30 cellular contexts compared by ENCODE assay signal in genomic region chr2:200528228-200528627, GRCh38. TPM values are rescaled to one million over a fixed set of nuclear protein-coding genes. Genes with fewer than 3 reads are reported as not detected.
DNase-seq lines count a peak whose midpoint lies in the region; ATAC-seq and TF ChIP-seq lines count a peak whose summit lies in the region.
"Had no signal": no experiment of that assay in that cellular context is flagged by ENCODE, and none has a peak within 500 bp of the region (broad histone marks: within the 10 kb centered on the region; RNA-seq: fewer than 3 reads in every experiment).

No MANE protein-coding gene starts in this region.

- no peak overlapping the region for H3K27ac Mint-ChIP-seq in T-helper 1 cell treated with Interleukin-12 subunit alpha and Interleukin-12 subunit beta and Interleukin-4 antibody, amounts not matched to agents 30 μg/mL and 1 μg/mL, for 36 hours
- peak overlapping the region in 1 of 2 donors; percentile 13 for H3K27ac Mint-ChIP-seq in natural killer cell treated with Interleukin-12 subunit alpha and Interleukin-12 subunit beta and Interleukin-15 and Interleukin-18, amount 100 ng/mL, for 72 hours
- no peak overlapping the region for H3K27ac Mint-ChIP-seq in natural killer cell
- H3K27ac Mint-ChIP-seq in activated T-helper 2 cell treated with anti-CD3 and anti-CD28 coated beads, Interferon-gamma antibody, Interleukin-2, Interleukin-4, amounts not matched to agents 10 μg/mL and 5 μg/mL and 100 μg/mL, durations not matched to agents 14 hours and 24 hours and 36 hours, result no peak overlapping the region
- no peak overlapping the region for H3K27ac Mint-ChIP-seq in CD14-positive monocyte
- H3K27ac Mint-ChIP-seq: activated T-cell treated with anti-CD3 and anti-CD28 coated beads, Interleukin-2, amount 50 U/mL, for 24 hours; CD4-positive, alpha-beta T cell; endodermal cell had no signal

- H3K27me3 Mint-ChIP-seq in T-helper 1 cell treated with Interleukin-12 subunit alpha and Interleukin-12 subunit beta and Interleukin-4 antibody, amounts not matched to agents 30 μg/mL and 1 μg/mL, for 36 hours (ENCODE audit: low read depth), result no peaks in the 10 kb centered on the region
- H3K27me3 Mint-ChIP-seq in natural killer cell treated with Interleukin-12 subunit alpha and Interleukin-12 subunit beta and Interleukin-15 and Interleukin-18, amount 100 ng/mL, for 72 hours, result peaks cover 4 to 8% of the 10 kb centered on the region in 2 donors
- H3K27me3 Mint-ChIP-seq in natural killer cell (ENCODE audit: low read depth in 2 of 2), result peaks cover 2 to 7% of the 10 kb centered on the region in 2 donors
- no peaks in the 10 kb centered on the region for H3K27me3 Mint-ChIP-seq in activated T-helper 2 cell treated with anti-CD3 and anti-CD28 coated beads, Interferon-gamma antibody, Interleukin-2, Interleukin-4, amounts not matched to agents 10 μg/mL and 5 μg/mL and 100 μg/mL, durations not matched to agents 14 hours and 24 hours and 36 hours (ENCODE audit: low read depth)
- peaks cover 0 to 4% (median 3%) of the 10 kb centered on the region in 3 donors for H3K27me3 Mint-ChIP-seq in CD14-positive monocyte (ENCODE audit: low read depth in 3 of 3)
- H3K27me3 Mint-ChIP-seq: activated T-cell treated with anti-CD3 and anti-CD28 coated beads, Interleukin-2, amount 50 U/mL, for 24 hours; CD4-positive, alpha-beta T cell had no signal

- TF ChIP-seq CTCF in natural killer cell (IDR thresholded peaks at IDR 0.05), result no peak
- no peak for TF ChIP-seq CTCF in CD14-positive monocyte (IDR thresholded peaks at IDR 0.05)

- intact Hi-C loops in natural killer cell (cut with micrococcal nuclease), result loop anchor here (5.0 kb wide), 1 partner anchor 334 kb away; the partner anchor contains the start of gene CLK1
- intact Hi-C loops in activated T-helper 2 cell treated with anti-CD3 and anti-CD28 coated beads, Interferon-gamma antibody, Interleukin-2, Interleukin-4, amounts not matched to agents 10 μg/mL and 5 μg/mL and 100 μg/mL, durations not matched to agents 14 hours and 24 hours and 36 hours (cut with micrococcal nuclease), result loop anchor here (5.0 kb wide), 2 partner anchors 221 to 284 kb away; partner anchors contain the start of genes BZW1 and SPATS2L
- intact Hi-C loops in CD14-positive monocyte (cut with micrococcal nuclease), result no loop called here

- H3K36me3 Mint-ChIP-seq in T-helper 1 cell treated with Interleukin-12 subunit alpha and Interleukin-12 subunit beta and Interleukin-4 antibody, amounts not matched to agents 30 μg/mL and 1 μg/mL, for 36 hours (ENCODE audit: low read depth), result peaks cover 14% of the 10 kb centered on the region
- no peaks in the 10 kb centered on the region for H3K36me3 Mint-ChIP-seq in natural killer cell treated with Interleukin-12 subunit alpha and Interleukin-12 subunit beta and Interleukin-15 and Interleukin-18, amount 100 ng/mL, for 72 hours
- H3K36me3 Mint-ChIP-seq in natural killer cell (no peaks in the 10 kb centered on the region), CD14-positive monocyte (peaks cover 4 to 7% of the 10 kb centered on the region in 2 donors)
- H3K36me3 Mint-ChIP-seq in activated T-helper 2 cell treated with anti-CD3 and anti-CD28 coated beads, Interferon-gamma antibody, Interleukin-2, Interleukin-4, amounts not matched to agents 10 μg/mL and 5 μg/mL and 100 μg/mL, durations not matched to agents 14 hours and 24 hours and 36 hours (ENCODE audit: low read depth), result peaks cover 18% of the 10 kb centered on the region

- peak overlapping the region; percentile 88 for H3K4me3 Mint-ChIP-seq in T-helper 1 cell treated with Interleukin-12 subunit alpha and Interleukin-12 subunit beta and Interleukin-4 antibody, amounts not matched to agents 30 μg/mL and 1 μg/mL, for 36 hours
- peak overlapping the region; percentile 99 for H3K4me3 Mint-ChIP-seq in natural killer cell treated with Interleukin-12 subunit alpha and Interleukin-12 subunit beta and Interleukin-15 and Interleukin-18, amount 100 ng/mL, for 72 hours
- H3K4me3 Mint-ChIP-seq in natural killer cell, result no peak overlapping the region
- H3K4me3 Mint-ChIP-seq in activated T-helper 2 cell treated with anti-CD3 and anti-CD28 coated beads, Interferon-gamma antibody, Interleukin-2, Interleukin-4, amounts not matched to agents 10 μg/mL and 5 μg/mL and 100 μg/mL, durations not matched to agents 14 hours and 24 hours and 36 hours (ENCODE audit: low read depth), result peak overlapping the region; percentile 98
- no peak overlapping the region for H3K4me3 Mint-ChIP-seq in CD14-positive monocyte
- H3K4me3 Mint-ChIP-seq: endodermal cell had no signal

- ATAC-seq in natural killer cell treated with Interleukin-12 subunit alpha and Interleukin-12 subunit beta and Interleukin-15 and Interleukin-18, amount 100 ng/mL, for 72 hours, result no peak
- no peak for ATAC-seq in natural killer cell
- no peak for ATAC-seq in HG02798 (IDR thresholded peaks at IDR 0.05; ENCODE audit: poor library complexity, unreplicated experiment)
- ATAC-seq: pancreas had no signal

- H3K9me3 Mint-ChIP-seq in T-helper 1 cell treated with Interleukin-12 subunit alpha and Interleukin-12 subunit beta and Interleukin-4 antibody, amounts not matched to agents 30 μg/mL and 1 μg/mL, for 36 hours, result no peaks in the 10 kb centered on the region
- H3K9me3 Mint-ChIP-seq in natural killer cell treated with Interleukin-12 subunit alpha and Interleukin-12 subunit beta and Interleukin-15 and Interleukin-18, amount 100 ng/mL, for 72 hours, result no peaks in the 10 kb centered on the region
- H3K9me3 Mint-ChIP-seq in natural killer cell (no peaks in the 10 kb centered on the region), CD14-positive monocyte (no peaks in the 10 kb centered on the region)
- H3K9me3 Mint-ChIP-seq in activated T-helper 2 cell treated with anti-CD3 and anti-CD28 coated beads, Interferon-gamma antibody, Interleukin-2, Interleukin-4, amounts not matched to agents 10 μg/mL and 5 μg/mL and 100 μg/mL, durations not matched to agents 14 hours and 24 hours and 36 hours, result no peaks in the 10 kb centered on the region
- H3K9me3 Mint-ChIP-seq: activated T-cell treated with anti-CD3 and anti-CD28 coated beads, Interleukin-2, amount 50 U/mL, for 24 hours; CD4-positive, alpha-beta T cell; endodermal cell had no signal

- H3K4me1 Mint-ChIP-seq in T-helper 1 cell treated with Interleukin-12 subunit alpha and Interleukin-12 subunit beta and Interleukin-4 antibody, amounts not matched to agents 30 μg/mL and 1 μg/mL, for 36 hours (ENCODE audit: low read depth), result peaks cover 34% of the 10 kb centered on the region
- peaks cover 13 to 34% of the 10 kb centered on the region in 2 donors for H3K4me1 Mint-ChIP-seq in natural killer cell treated with Interleukin-12 subunit alpha and Interleukin-12 subunit beta and Interleukin-15 and Interleukin-18, amount 100 ng/mL, for 72 hours (ENCODE audit: low read depth in 2 of 2)
- peaks cover 9 to 10% of the 10 kb centered on the region in 2 donors for H3K4me1 Mint-ChIP-seq in natural killer cell
- H3K4me1 Mint-ChIP-seq in activated T-helper 2 cell treated with anti-CD3 and anti-CD28 coated beads, Interferon-gamma antibody, Interleukin-2, Interleukin-4, amounts not matched to agents 10 μg/mL and 5 μg/mL and 100 μg/mL, durations not matched to agents 14 hours and 24 hours and 36 hours (ENCODE audit: low read depth), result peaks cover 28% of the 10 kb centered on the region
- peaks cover 21% of the 10 kb centered on the region for H3K4me1 Mint-ChIP-seq in CD14-positive monocyte

- DNase-seq in T-helper 1 cell, result no peak
- DNase-seq in natural killer cell treated with Interleukin-12 subunit alpha and Interleukin-12 subunit beta and Interleukin-15 and Interleukin-18, amount 100 ng/mL, for 72 hours (ENCODE audit: low spot score), result no peak
- DNase-seq in natural killer cell, result no peak
- DNase-seq in activated T-helper 2 cell treated with anti-CD3 and anti-CD28 coated beads, Interferon-gamma antibody, Interleukin-2, Interleukin-4, amounts not matched to agents 10 μg/mL and 5 μg/mL and 100 μg/mL, durations not matched to agents 14 hours and 24 hours and 36 hours (ENCODE audit: low spot score), result no peak
- no peak for DNase-seq in NCI-H1930 (lab: John Stamatoyannopoulos, UW)
- DNase-seq in CD14-positive monocyte (ENCODE audit: low spot score), result no peak
- DNase-seq: activated naive CD4-positive, alpha-beta T cell; activated T-cell treated with anti-CD3 and anti-CD28 coated beads, Interleukin-2, amount 50 U/mL, for 24 hours; amygdala; brain microvascular endothelial cell; CD4-positive, alpha-beta T cell; cerebellar nuclear complex; dermis blood vessel endothelial cell; DMS79 treated with DMSO at 0.1 percent for 48 hours; endodermal cell; foreskin fibroblast; NCI-H1092 treated with DMSO at 0.1 percent for 48 hours; NCI-H1694 treated with DMSO at 0.1 percent for 48 hours; NCI-H2171; NCI-H524; pancreas; Peyer's patch; retina; SIG-M5; stimulated activated naive CD4-positive, alpha-beta T cell had no signal

RNA-seq across cellular contexts. Expression of gene SGO2, which starts 2.2 kb away (rescaled TPM):
- total RNA-seq in natural killer cell treated with Interleukin-12 subunit alpha and Interleukin-12 subunit beta and Interleukin-15 and Interleukin-18, amount 100 ng/mL, for 72 hours, result 10 to 100 TPM; 18.2 to 31.0 TPM
- 1 to 10 TPM; 2.3 to 5.4 (median 3.1) TPM for total RNA-seq in natural killer cell
- total RNA-seq in activated T-helper 2 cell treated with anti-CD3 and anti-CD28 coated beads, Interferon-gamma antibody, Interleukin-2, Interleukin-4, amounts not matched to agents 10 μg/mL and 5 μg/mL and 100 μg/mL, durations not matched to agents 14 hours and 24 hours and 36 hours, result 30.3 and 32.3 TPM in 2 replicates
- 1 to 10 TPM; 1.4 to 1.5 TPM for polyA plus RNA-seq in CD14-positive monocyte

RNA-seq across cellular contexts. Expression of gene KCTD18, which starts 18.4 kb away (rescaled TPM):
- total RNA-seq in natural killer cell treated with Interleukin-12 subunit alpha and Interleukin-12 subunit beta and Interleukin-15 and Interleukin-18, amount 100 ng/mL, for 72 hours, result 10 to 100 TPM in 1 of 2 donors, 1 to 10 TPM in 1; 9.2 to 12.4 TPM
- total RNA-seq in natural killer cell, result 10 to 100 TPM; 16.1 to 21.3 (median 20.9) TPM
- 12.3 and 14.1 TPM in 2 replicates for total RNA-seq in activated T-helper 2 cell treated with anti-CD3 and anti-CD28 coated beads, Interferon-gamma antibody, Interleukin-2, Interleukin-4, amounts not matched to agents 10 μg/mL and 5 μg/mL and 100 μg/mL, durations not matched to agents 14 hours and 24 hours and 36 hours
- 10 to 100 TPM in 1 of 2 donors, 1 to 10 TPM in 1; 9.7 to 14.6 TPM for polyA plus RNA-seq in CD14-positive monocyte

RNA-seq across cellular contexts. Expression of gene AOX1, which starts 57.6 kb away (rescaled TPM):
- under 1 TPM; 0.17 to 0.26 TPM for total RNA-seq in natural killer cell treated with Interleukin-12 subunit alpha and Interleukin-12 subunit beta and Interleukin-15 and Interleukin-18, amount 100 ng/mL, for 72 hours
- total RNA-seq in natural killer cell, result not detected
- total RNA-seq in activated T-helper 2 cell treated with anti-CD3 and anti-CD28 coated beads, Interferon-gamma antibody, Interleukin-2, Interleukin-4, amounts not matched to agents 10 μg/mL and 5 μg/mL and 100 μg/mL, durations not matched to agents 14 hours and 24 hours and 36 hours, result not detected in 2 replicates
- polyA plus RNA-seq in CD14-positive monocyte, result not detected
- total RNA-seq: activated CD8-positive, alpha-beta memory T cell treated with anti-CD3 and anti-CD28 coated beads for 36 hours; CD4-positive, alpha-beta T cell had no signal
- polyA plus RNA-seq: neural cell, smooth muscle cell had no signal

Comparison
In these comparisons a context has a peak if more than half of its experiments do, and no peak if none do; other contexts are left out.
1. H3K4me3 Mint-ChIP-seq: peak in T-helper 1 cell treated with Interleukin-12 subunit alpha and Interleukin-12 subunit beta and Interleukin-4 antibody, amounts not matched to agents 30 μg/mL and 1 μg/mL, for 36 hours (single experiment), natural killer cell treated with Interleukin-12 subunit alpha and Interleukin-12 subunit beta and Interleukin-15 and Interleukin-18, amount 100 ng/mL, for 72 hours (single experiment) and activated T-helper 2 cell treated with anti-CD3 and anti-CD28 coated beads, Interferon-gamma antibody, Interleukin-2, Interleukin-4, amounts not matched to agents 10 μg/mL and 5 μg/mL and 100 μg/mL, durations not matched to agents 14 hours and 24 hours and 36 hours (single experiment); none in natural killer cell (single experiment) and CD14-positive monocyte (0 of 2).
2. intact Hi-C loops: an anchor here in natural killer cell (5.0 kb wide) and activated T-helper 2 cell treated with anti-CD3 and anti-CD28 coated beads, Interferon-gamma antibody, Interleukin-2, Interleukin-4, amounts not matched to agents 10 μg/mL and 5 μg/mL and 100 μg/mL, durations not matched to agents 14 hours and 24 hours and 36 hours (5.0 kb wide); none called in CD14-positive monocyte.